In genomic region chr15:99731336-99732267, GRCh38 we compare ENCODE assay signal across 10 cellular contexts. TPM values are rescaled to one million over a fixed set of nuclear protein-coding genes. Genes with fewer than 3 reads are reported as not detected.
A peak's percentile ranks its signal among the peaks of the same experiment; 100 is the strongest.
DNase-seq lines count a peak whose midpoint lies in the region; FAIRE-seq and TF ChIP-seq lines count a peak whose summit lies in the region.
"Had no signal": no experiment of that assay in that cellular context is flagged by ENCODE, and none has a peak within 500 bp of the region (broad histone marks: within the 10 kb centered on the region; RNA-seq: fewer than 3 reads in every experiment).

No MANE protein-coding gene starts in this region.

- peaks cover 0 to 2% of the 10 kb centered on the region in 2 donors for H3K4me1 ChIP-seq in kidney (ENCODE audit: control insufficient read depth in 1 of 2, insufficient read depth in 1 of 2, low read depth in 1 of 2, low read length in 2 of 2)

- H3K36me3 Mint-ChIP-seq in activated CD4-positive, alpha-beta T cell treated with anti-CD3 and anti-CD28 coated beads, Interleukin-2, amount 10 ng/mL, durations not matched to agents 7 days and 5 days (ENCODE audit: low read depth): peaks cover 16% of the 10 kb centered on the region
- H3K36me3 Mint-ChIP-seq in brain: peaks cover 9% of the 10 kb centered on the region

- peaks cover 0 to 9% of the 10 kb centered on the region in 2 donors for H3K36me3 ChIP-seq in kidney (ENCODE audit: control insufficient read depth in 1 of 2, insufficient read depth in 2 of 2, low read length in 2 of 2)

- H3K9me3 ChIP-seq in kidney (ENCODE audit: control insufficient read depth in 1 of 2, low read length in 2 of 2): no peaks in the 10 kb centered on the region

- no peak overlapping the region for H3K27ac Mint-ChIP-seq in activated CD4-positive, alpha-beta T cell treated with anti-CD3 and anti-CD28 coated beads, Interleukin-2, amount 10 ng/mL, durations not matched to agents 7 days and 5 days
- peak overlapping the region in 4 of 5 experiments; percentile 59 to 87 (median 79) for H3K27ac Mint-ChIP-seq in brain

- peak overlapping the region; percentile 82 for H3K4me3 Mint-ChIP-seq in activated CD4-positive, alpha-beta T cell treated with anti-CD3 and anti-CD28 coated beads, Interleukin-2, amount 10 ng/mL, durations not matched to agents 7 days and 5 days
- peak overlapping the region; percentile 90 to 92 (median 91) for H3K4me3 Mint-ChIP-seq in brain

- POLR2A ChIA-PET in activated CD4-positive, alpha-beta T cell treated with anti-CD3 and anti-CD28 coated beads, Interleukin-2, amount 10 ng/mL, durations not matched to agents 7 days and 5 days (lab: Charles Lee): no interaction called here

- peak overlapping the region in 1 of 2 donors; percentile 28 for H3K9ac ChIP-seq in kidney (ENCODE audit: low read length in 2 of 2)

- TF ChIP-seq CTCF in brain (conservative IDR thresholded peaks at IDR 0.05) (no peak), kidney (IDR thresholded peaks at IDR 0.05; ENCODE audit: borderline replicate concordance, extremely low read depth, insufficient read depth) (no peak)

- H3K27me3 Mint-ChIP-seq in activated CD4-positive, alpha-beta T cell treated with anti-CD3 and anti-CD28 coated beads, Interleukin-2, amount 10 ng/mL, durations not matched to agents 7 days and 5 days: no peaks in the 10 kb centered on the region
- H3K27me3 Mint-ChIP-seq in brain: peaks cover 10% of the 10 kb centered on the region

- no peak for FAIRE-seq in kidney (lab: Jason Lieb, UNC)

- DNase-seq in activated CD4-positive, alpha-beta T cell treated with anti-CD3 and anti-CD28 coated beads, Interleukin-2, amount 10 ng/mL, durations not matched to agents 7 days and 5 days: no peak
- no peak for DNase-seq in activated CD4-positive, alpha-beta T cell treated with anti-CD3 and anti-CD28 coated beads, Interleukin-2, amount 50 U/mL, for 1 hour
- DNase-seq in kidney (peak; percentile 61), superior temporal gyrus (ENCODE audit: extremely low spot score) (peak; percentile 49), amniotic stem cell (lab: John Stamatoyannopoulos, UW) (no peak), DMS153 treated with DMSO at 0.1 percent for 48 hours (lab: John Stamatoyannopoulos, UW; ENCODE audit: unreplicated experiment) (no peak)
- no peak for DNase-seq in activated CD8-positive, alpha-beta memory T cell treated with anti-CD3 and anti-CD28 coated beads, Interleukin-2, amount 50 U/mL, for 4 hours
- DNase-seq: activated CD4-positive, alpha-beta T cell treated with anti-CD3 and anti-CD28 coated beads for 1 hour; NCI-H1048 had no signal

- no peak overlapping the region for H3K27ac ChIP-seq in kidney (ENCODE audit: low read depth in 2 of 2, low read length in 2 of 2)

- no peaks in the 10 kb centered on the region for H3K9me3 Mint-ChIP-seq in activated CD4-positive, alpha-beta T cell treated with anti-CD3 and anti-CD28 coated beads, Interleukin-2, amount 10 ng/mL, durations not matched to agents 7 days and 5 days
- peaks cover 0 to 5% (median 0%) of the 10 kb centered on the region in 5 experiments for H3K9me3 Mint-ChIP-seq in brain

- H3K4me1 Mint-ChIP-seq in activated CD4-positive, alpha-beta T cell treated with anti-CD3 and anti-CD28 coated beads, Interleukin-2, amount 10 ng/mL, durations not matched to agents 7 days and 5 days: peaks cover 33% of the 10 kb centered on the region
- peaks cover 37% of the 10 kb centered on the region for H3K4me1 Mint-ChIP-seq in brain

- CTCF ChIA-PET in activated CD4-positive, alpha-beta T cell treated with anti-CD3 and anti-CD28 coated beads, Interleukin-2, amount 10 ng/mL, durations not matched to agents 7 days and 5 days (lab: Charles Lee): interaction anchor here (1.5 to 2.4 kb wide), 2 partner anchors 8 to 14 kb away, joined by 5 to 8 read pairs; no protein-coding TSS in a partner anchor

- intact Hi-C loops in kidney (cut with DNase I): no loop called here

- peak overlapping the region; percentile 62 to 64 for H3K4me3 ChIP-seq in kidney (ENCODE audit: low read length in 2 of 2)

RNA-seq across cellular contexts. Expression of gene LYSMD4, which starts 1.6 kb away (rescaled TPM):
- total RNA-seq in activated CD4-positive, alpha-beta T cell treated with anti-CD3 and anti-CD28 coated beads, Interleukin-2, amount 10 ng/mL, durations not matched to agents 7 days and 5 days: 10 to 100 TPM; 10.9 to 11.1 TPM
- polyA plus RNA-seq in brain (ENCODE audit: insufficient read depth, low read depth, low replicate concordance) (4.5 TPM), kidney (ENCODE audit: insufficient read depth, low read depth, low replicate concordance) (4.9 TPM)
- 8.6 TPM for total RNA-seq in kidney

Comparison
In these comparisons a context has a peak if more than half of its experiments do, and no peak if none do; other contexts are left out.
1. DNase-seq: peak in kidney (single experiment) and superior temporal gyrus (single experiment); none in activated CD4-positive, alpha-beta T cell treated with anti-CD3 and anti-CD28 coated beads, Interleukin-2, amount 10 ng/mL, durations not matched to agents 7 days and 5 days (single experiment), activated CD4-positive, alpha-beta T cell treated with anti-CD3 and anti-CD28 coated beads, Interleukin-2, amount 50 U/mL, for 1 hour (single experiment), amniotic stem cell (single experiment), DMS153 treated with DMSO at 0.1 percent for 48 hours (single experiment) and activated CD8-positive, alpha-beta memory T cell treated with anti-CD3 and anti-CD28 coated beads, Interleukin-2, amount 50 U/mL, for 4 hours (single experiment).